ENCODE assay signal across 27 cellular contexts in genomic region chr14:56154321-56154720, GRCh38.
"Had no signal": no experiment of that assay in that cellular context is flagged by ENCODE, and none has a peak within 500 bp of the region (broad histone marks: within the 10 kb centered on the region; RNA-seq: fewer than 3 reads in every experiment).

No MANE protein-coding gene starts in this region.

- H3K9me3 Mint-ChIP-seq: activated naive CD4-positive, alpha-beta T cell treated with anti-CD3 and anti-CD28 coated beads, Interleukin-2, amount 50 U/mL, for 24 hours; activated naive CD8-positive, alpha-beta T cell treated with anti-CD3 and anti-CD28 coated beads, Interleukin-2, amount 50 U/mL, for 24 hours had no signal

- H3K9me3 ChIP-seq: ascending aorta, body of pancreas had no signal

- H3K27me3 ChIP-seq: ascending aorta, body of pancreas had no signal

- H3K4me3 ChIP-seq: ascending aorta, body of pancreas, coronary artery had no signal

- H3K27me3 Mint-ChIP-seq: activated naive CD4-positive, alpha-beta T cell treated with anti-CD3 and anti-CD28 coated beads, Interleukin-2, amount 50 U/mL, for 24 hours; activated naive CD8-positive, alpha-beta T cell treated with anti-CD3 and anti-CD28 coated beads, Interleukin-2, amount 50 U/mL, for 24 hours had no signal

- ATAC-seq: activated CD8-positive, alpha-beta T cell treated with anti-CD3 and anti-CD28 coated beads, Interleukin-2, amount 10 ng/mL, durations not matched to agents 7 days and 5 days; activated naive CD8-positive, alpha-beta T cell treated with anti-CD3 and anti-CD28 coated beads, Interleukin-2, amount 50 U/mL, for 24 hours; body of pancreas; PC-3 had no signal

- H3K27ac ChIP-seq: ascending aorta, coronary artery had no signal

- H3K36me3 ChIP-seq: ascending aorta had no signal

- FAIRE-seq: bronchial epithelial cell, RCC 7860 had no signal

- DNase-seq: activated CD4-positive, alpha-beta T cell treated with anti-CD3 and anti-CD28 coated beads for 48 hours; activated CD4-positive, alpha-beta T cell treated with anti-CD3 and anti-CD28 coated beads, Interleukin-2, amount 50 U/mL, for 4 hours; activated CD4-positive, CD25-positive, alpha-beta regulatory T cell treated with anti-CD3 and anti-CD28 coated beads, Interleukin-2, amount 50 U/mL, for 72 hours; activated CD8-positive, alpha-beta memory T cell treated with anti-CD3 and anti-CD28 coated beads, Interleukin-2, amount 50 U/mL, for 48 hours; activated CD8-positive, alpha-beta T cell treated with anti-CD3 and anti-CD28 coated beads, Interleukin-2, amount 10 ng/mL, durations not matched to agents 7 days and 5 days; activated effector memory CD4-positive, alpha-beta T cell treated with Interleukin-2 at 50 U/mL for 16 hours; activated naive CD4-positive, alpha-beta T cell; activated naive CD8-positive, alpha-beta T cell treated with anti-CD3 and anti-CD28 coated beads, Interleukin-2, amount 50 U/mL, for 24 hours; activated T-cell treated with anti-CD3 and anti-CD28 coated beads, Interleukin-2, amount 50 U/mL, for 1 hour; amniotic stem cell; body of pancreas; central memory CD4-positive, alpha-beta T cell; NCI-H1105 treated with DMSO at 0.1 percent for 48 hours; NCI-H1436 treated with DMSO at 0.1 percent for 48 hours; NCI-H187; NCI-H2107; NCI-H510A treated with DMSO at 0.1 percent for 48 hours; NCI-H69; PC-3; SHP77 had no signal

- H3K4me3 Mint-ChIP-seq: activated CD8-positive, alpha-beta T cell treated with anti-CD3 and anti-CD28 coated beads, Interleukin-2, amount 10 ng/mL, durations not matched to agents 7 days and 5 days; activated naive CD4-positive, alpha-beta T cell treated with anti-CD3 and anti-CD28 coated beads, Interleukin-2, amount 50 U/mL, for 24 hours; activated naive CD8-positive, alpha-beta T cell treated with anti-CD3 and anti-CD28 coated beads, Interleukin-2, amount 50 U/mL, for 24 hours; activated T-helper 1 cell treated with anti-CD3 and anti-CD28 coated beads, Interleukin-12 subunit alpha, Interleukin-12 subunit beta, Interleukin-2, Interleukin-4 antibody, amounts not matched to agents 30 ng/mL and 10 ng/mL and 1 ng/mL, durations not matched to agents 14 hours and 24 hours and 36 hours; T-helper 1 cell treated with Interleukin-12 subunit alpha and Interleukin-12 subunit beta and Interleukin-4 antibody, amounts not matched to agents 30 μg/mL and 1 μg/mL, for 36 hours had no signal

- H3K27ac Mint-ChIP-seq: activated CD8-positive, alpha-beta T cell treated with anti-CD3 and anti-CD28 coated beads, Interleukin-2, amount 10 ng/mL, durations not matched to agents 7 days and 5 days; activated naive CD4-positive, alpha-beta T cell treated with anti-CD3 and anti-CD28 coated beads, Interleukin-2, amount 50 U/mL, for 24 hours; activated naive CD8-positive, alpha-beta T cell treated with anti-CD3 and anti-CD28 coated beads, Interleukin-2, amount 50 U/mL, for 24 hours; activated T-helper 1 cell treated with anti-CD3 and anti-CD28 coated beads, Interleukin-12 subunit alpha, Interleukin-12 subunit beta, Interleukin-2, Interleukin-4 antibody, amounts not matched to agents 30 ng/mL and 10 ng/mL and 1 ng/mL, durations not matched to agents 14 hours and 24 hours and 36 hours; T-helper 1 cell treated with Interleukin-12 subunit alpha and Interleukin-12 subunit beta and Interleukin-4 antibody, amounts not matched to agents 30 μg/mL and 1 μg/mL, for 36 hours had no signal
